Comparison of ENCODE assay signal across 1 cellular context in the genomic region with DNA sequence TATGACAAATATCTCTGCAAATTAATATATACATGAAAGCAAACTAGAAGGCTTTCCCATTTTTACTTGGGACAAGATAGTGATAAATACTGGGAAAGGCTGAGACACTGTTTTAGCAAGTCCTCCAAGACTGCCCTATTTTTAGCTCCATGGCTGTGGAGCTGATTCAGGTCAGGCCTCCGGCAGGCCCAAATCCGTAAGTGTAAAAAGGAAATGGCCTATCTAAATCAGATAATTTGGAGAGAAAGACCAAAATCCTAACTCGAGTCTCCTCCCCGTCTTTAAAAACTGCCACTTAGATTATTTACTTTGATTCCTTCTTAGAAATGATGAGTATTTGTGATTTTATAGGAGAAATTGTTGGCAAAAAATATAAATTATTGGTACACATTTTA.
TF ChIP-seq lines count a peak whose summit lies in the region.

No MANE protein-coding gene starts in this region.

TF ChIP-seq in WTC11, 78 proteins besides CTCF, POLR2A, EP300 and RAD21 (continued from another document):
- TF ChIP-seq, protein P1, sequence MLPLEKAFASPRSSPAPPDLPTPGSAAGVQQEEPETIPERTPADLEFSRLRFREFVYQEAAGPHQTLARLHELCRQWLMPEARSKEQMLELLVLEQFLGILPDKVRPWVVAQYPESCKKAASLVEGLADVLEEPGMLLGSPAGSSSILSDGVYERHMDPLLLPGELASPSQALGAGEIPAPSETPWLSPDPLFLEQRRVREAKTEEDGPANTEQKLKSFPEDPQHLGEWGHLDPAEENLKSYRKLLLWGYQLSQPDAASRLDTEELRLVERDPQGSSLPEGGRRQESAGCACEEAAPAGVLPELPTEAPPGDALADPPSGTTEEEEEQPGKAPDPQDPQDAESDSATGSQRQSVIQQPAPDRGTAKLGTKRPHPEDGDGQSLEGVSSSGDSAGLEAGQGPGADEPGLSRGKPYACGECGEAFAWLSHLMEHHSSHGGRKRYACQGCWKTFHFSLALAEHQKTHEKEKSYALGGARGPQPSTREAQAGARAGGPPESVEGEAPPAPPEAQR (CRISPR knock-in tag; IDR thresholded peaks at IDR 0.05): no peak
- TF ChIP-seq ZNF138 (CRISPR knock-in tag; conservative IDR thresholded peaks at IDR 0.05) (no peak), KAT7 (CRISPR knock-in tag; IDR thresholded peaks at IDR 0.05; ENCODE audit: borderline replicate concordance) (no peak)
